1 cellular context compared by ENCODE assay signal in genomic region chr7:80833289-80834104, GRCh38.
TF ChIP-seq lines count a peak whose summit lies in the region.

No MANE protein-coding gene starts in this region.

TF ChIP-seq in SK-N-SH treated with all-trans-retinoic acid at 6 μM for 48 hours, 23 proteins besides CTCF, POLR2A, EP300 and RAD21 (continued from another document):
- peak; percentile 94 for TF ChIP-seq CREB5 (CRISPR knock-in tag; IDR thresholded peaks at IDR 0.05; ENCODE audit: low read depth)
- peak; percentile 92; the same call in 1 of the 2 replicates for TF ChIP-seq SNAI2 (CRISPR knock-in tag; IDR thresholded peaks at IDR 0.05)
